ENCODE assay signal across 19 cellular contexts in genomic region chr10:112587709-112588108, GRCh38.
DNase-seq lines count a peak whose midpoint lies in the region; FAIRE-seq and TF ChIP-seq lines count a peak whose summit lies in the region.
"Had no signal": no experiment of that assay in that cellular context is flagged by ENCODE, and none has a peak within 500 bp of the region (broad histone marks: within the 10 kb centered on the region; RNA-seq: fewer than 3 reads in every experiment).

No MANE protein-coding gene starts in this region.

- no peaks in the 10 kb centered on the region for H3K79me2 ChIP-seq in GM23248 (ENCODE audit: insufficient read depth)
- H3K79me2 ChIP-seq in SK-N-SH (ENCODE audit: insufficient read depth), result no peaks in the 10 kb centered on the region

- H3K9ac ChIP-seq in GM23248, result no peak overlapping the region
- no peak overlapping the region for H3K9ac ChIP-seq in SK-N-SH

- CTCF ChIA-PET in SK-N-SH (lab: Yijun Ruan, JAX), result no interaction called here

- FAIRE-seq in urothelium cell line (lab: Jason Lieb, UNC), result no peak
- FAIRE-seq: HepG2 had no signal

- H3K9me2 ChIP-seq in GM23248 (ENCODE audit: insufficient read depth) (no peaks in the 10 kb centered on the region), SK-N-SH (no peaks in the 10 kb centered on the region)

- H3F3A ChIP-seq in GM23248 (ENCODE audit: insufficient read depth), result peaks cover 49% of the 10 kb centered on the region
- H3F3A ChIP-seq in SK-N-SH (replicated peaks; ENCODE audit: insufficient read depth), result peaks cover 31% of the 10 kb centered on the region

- POLR2A ChIA-PET in SK-N-SH (lab: Yijun Ruan, JAX), result no interaction called here

- peak overlapping the region; percentile 40 for H3K4me2 ChIP-seq in GM23248 (ENCODE audit: unreplicated experiment)
- H3K4me2 ChIP-seq in SK-N-SH, result no peak overlapping the region
- H3K4me2 ChIP-seq: PC-9 had no signal

- in situ Hi-C loops in GM23248 (cut with MboI), result no loop called here
- in situ Hi-C loops in GM13977 (cut with MboI; ENCODE audit: low pct_unique_long_range_greater_than_20kb, low sequenced_read_pairs, unreplicated experiment), result no loop called here

- H2AFZ ChIP-seq in GM23248, result no peak overlapping the region
- H2AFZ ChIP-seq in SK-N-SH (ENCODE audit: low read depth), result no peak overlapping the region
- H2AFZ ChIP-seq: PC-9 had no signal

- peaks cover 61% of the 10 kb centered on the region for H3K4me1 ChIP-seq in GM23248 (ENCODE audit: insufficient read depth)
- H3K4me1 ChIP-seq in SK-N-SH (ENCODE audit: control insufficient read depth in 1 of 2, insufficient read depth in 2 of 2, low read depth in 1 of 2, low read length in 1 of 2), result peaks cover 0 to 37% of the 10 kb centered on the region in 2 experiments

- H3K36me3 ChIP-seq in GM23248 (ENCODE audit: low read depth), result no peaks in the 10 kb centered on the region
- peaks cover 0 to 2% of the 10 kb centered on the region in 2 experiments for H3K36me3 ChIP-seq in SK-N-SH (replicated peaks in 1 of 2; ENCODE audit: control insufficient read depth in 1 of 2, insufficient read depth in 2 of 2, low read length in 1 of 2)
- H3K36me3 ChIP-seq: HAP-1, SJSA1 had no signal

- TF ChIP-seq EP300 in SK-N-SH (IDR thresholded peaks at IDR 0.05; ENCODE audit: borderline replicate concordance in 1 of 2, low read depth in 1 of 2, low read length in 1 of 2), result no peak

- no peak for TF ChIP-seq CTCF in SK-N-SH (IDR thresholded peaks at IDR 0.05)
- TF ChIP-seq CTCF in GM13977 (IDR thresholded peaks at IDR 0.05; ENCODE audit: extremely low read depth, insufficient read depth, missing control alignments), result no peak

- H3K27ac ChIP-seq in GM23248 (no peak overlapping the region), SK-N-SH (ENCODE audit: low read depth in 2 of 2, low read length in 1 of 2) (peak overlapping the region; percentile 8 to 22; a peak in 3 of 4 replicates)
- H3K27ac ChIP-seq: C4-2B, PC-9, SJSA1 had no signal

- H3K27me3 ChIP-seq in GM23248 (replicated peaks; ENCODE audit: insufficient read depth) (no peaks in the 10 kb centered on the region), SK-N-SH (ENCODE audit: insufficient read depth) (no peaks in the 10 kb centered on the region)
- H3K27me3 ChIP-seq: SJSA1 had no signal

- H4K20me1 ChIP-seq in GM23248 (ENCODE audit: insufficient read depth), result no peaks in the 10 kb centered on the region
- H4K20me1 ChIP-seq in SK-N-SH (ENCODE audit: insufficient read depth), result no peaks in the 10 kb centered on the region

- no peak for TF ChIP-seq RAD21 in SK-N-SH (IDR thresholded peaks at IDR 0.05; ENCODE audit: low read length)

- DNase-seq in GM23248 (peak; percentile 24), SK-N-SH (no peak), fibroblast of gingiva (ENCODE audit: low read depth) (peak; percentile 3), renal cortical epithelial cell (ENCODE audit: low read depth) (peak; percentile 13), NCI-H1105 (lab: John Stamatoyannopoulos, UW) (no peak), urothelium cell line (ENCODE audit: low spot score) (no peak), GM13977 (ENCODE audit: low spot score) (no peak)
- DNase-seq in activated CD8-positive, alpha-beta memory T cell treated with anti-CD3 and anti-CD28 coated beads, Interleukin-2, amount 50 U/mL, for 4 hours, result no peak
- DNase-seq: COR-L47, NCI-H1048, NCI-H146, NCI-H2081, NCI-H510A treated with DMSO at 0.1 percent for 48 hours, NCI-H82, PC-9 had no signal

- H3K4me3 ChIP-seq in GM23248, result no peak overlapping the region
- no peak overlapping the region for H3K4me3 ChIP-seq in SK-N-SH (ENCODE audit: low read depth in 2 of 2, low read length in 1 of 2)
- H3K4me3 ChIP-seq: HAP-1, PC-9, SJSA1 had no signal

- H3K9me3 ChIP-seq in GM23248 (ENCODE audit: low read depth) (no peaks in the 10 kb centered on the region), SK-N-SH (no peaks in the 10 kb centered on the region)
- H3K9me3 ChIP-seq: HAP-1, SJSA1 had no signal

TF ChIP-seq in SK-N-SH, 30 proteins besides CTCF, POLR2A, EP300 and RAD21:
- TF ChIP-seq CHD2 (IDR thresholded peaks at IDR 0.05; ENCODE audit: low read length, partially characterized antibody) (no peak), MAX (IDR thresholded peaks at IDR 0.05; ENCODE audit: low read depth) (no peak), NFIC (IDR thresholded peaks at IDR 0.05; ENCODE audit: borderline replicate concordance) (no peak), FOSL2 (IDR thresholded peaks at IDR 0.05; ENCODE audit: borderline replicate concordance, low read depth) (no peak), MEF2A (IDR thresholded peaks at IDR 0.05; ENCODE audit: borderline replicate concordance, low read depth) (no peak)
- TF ChIP-seq, protein P1, sequence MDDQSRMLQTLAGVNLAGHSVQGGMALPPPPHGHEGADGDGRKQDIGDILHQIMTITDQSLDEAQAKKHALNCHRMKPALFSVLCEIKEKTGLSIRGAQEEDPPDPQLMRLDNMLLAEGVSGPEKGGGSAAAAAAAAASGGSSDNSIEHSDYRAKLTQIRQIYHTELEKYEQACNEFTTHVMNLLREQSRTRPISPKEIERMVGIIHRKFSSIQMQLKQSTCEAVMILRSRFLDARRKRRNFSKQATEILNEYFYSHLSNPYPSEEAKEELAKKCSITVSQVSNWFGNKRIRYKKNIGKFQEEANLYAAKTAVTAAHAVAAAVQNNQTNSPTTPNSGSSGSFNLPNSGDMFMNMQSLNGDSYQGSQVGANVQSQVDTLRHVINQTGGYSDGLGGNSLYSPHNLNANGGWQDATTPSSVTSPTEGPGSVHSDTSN (IDR thresholded peaks at IDR 0.05), result peak; percentile 10; the same call in 1 of the 2 replicates

Comparison
In these comparisons a context has a peak if more than half of its experiments do, and no peak if none do; other contexts are left out.
1. DNase-seq: peak in GM23248 (single experiment), fibroblast of gingiva (single experiment) and renal cortical epithelial cell (single experiment); none in SK-N-SH (single experiment), NCI-H1105 (single experiment), activated CD8-positive, alpha-beta memory T cell treated with anti-CD3 and anti-CD28 coated beads, Interleukin-2, amount 50 U/mL, for 4 hours (single experiment), urothelium cell line (single experiment) and GM13977 (single experiment).